ENCODE assay signal across 24 cellular contexts in the genomic region with DNA sequence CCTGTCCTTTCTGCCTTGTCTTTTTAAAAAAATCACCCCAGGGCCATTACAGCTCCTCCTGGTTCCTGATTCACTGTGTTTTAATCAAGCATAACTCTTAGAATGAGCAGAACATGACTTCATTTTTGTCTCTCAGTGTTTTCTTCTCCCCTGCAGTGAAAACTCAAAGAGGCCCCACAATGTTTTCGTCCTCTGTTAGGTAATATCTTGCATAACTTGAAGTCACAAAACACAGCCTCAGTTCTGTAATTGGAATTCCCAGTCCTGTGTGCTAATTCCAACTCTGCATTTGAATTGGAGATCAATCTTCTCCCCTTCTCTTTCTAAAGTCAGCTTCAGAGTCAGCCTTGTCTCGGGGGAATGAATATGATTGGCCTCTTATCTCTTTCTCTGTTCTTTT.
"Had no signal": no experiment of that assay in that cellular context is flagged by ENCODE, and none has a peak within 500 bp of the region (broad histone marks: within the 10 kb centered on the region; RNA-seq: fewer than 3 reads in every experiment).

No MANE protein-coding gene starts in this region.

- H3K9me3 ChIP-seq: body of pancreas, colonic mucosa, left lung, lower lobe of right lung, mucosa of descending colon, thoracic aorta, upper lobe of left lung, vagina had no signal

- ATAC-seq: activated naive CD4-positive, alpha-beta T cell treated with anti-CD3 and anti-CD28 coated beads, Interleukin-2, amount 50 U/mL, for 72 hours; activated T-cell treated with anti-CD3 and anti-CD28 coated beads, Interleukin-2, amount 50 U/mL, for 72 hours; foreskin keratinocyte; left lung; lower lobe of right lung; mucosa of descending colon; natural killer cell treated with Interleukin-12 subunit alpha and Interleukin-12 subunit beta and Interleukin-15 and Interleukin-18, amount 100 ng/mL, for 72 hours; right cardiac atrium; stimulated activated effector memory CD8-positive, alpha-beta T cell treated with anti-CD3 and anti-CD28 coated beads, Interleukin-12 subunit alpha, Interleukin-12 subunit beta, amount 100 ng/mL, for 72 hours had no signal

- H3K27me3 ChIP-seq: body of pancreas, colonic mucosa, foreskin keratinocyte, left lung, upper lobe of left lung, vagina had no signal

- H3K36me3 ChIP-seq: colonic mucosa, left lung, lower lobe of right lung, thoracic aorta, upper lobe of left lung, vagina had no signal

- DNase-seq: activated CD4-positive, alpha-beta T cell treated with anti-CD3 and anti-CD28 coated beads for 4 hours; activated CD4-positive, alpha-beta T cell treated with anti-CD3 and anti-CD28 coated beads, Interleukin-2, amount 50 U/mL, for 4 hours; activated naive CD4-positive, alpha-beta T cell; activated T-cell treated with anti-CD3 and anti-CD28 coated beads for 4 hours; activated T-cell treated with anti-CD3 and anti-CD28 coated beads, Interleukin-2, amount 50 U/mL, for 72 hours; anterior cingulate cortex; body of pancreas; colonic mucosa; effector CD8-positive, alpha-beta T cell; foreskin keratinocyte; left lung; lower lobe of right lung; mucosa of descending colon; posterior cingulate gyrus; right cardiac atrium; stimulated activated CD4-positive, alpha-beta T cell treated with anti-CD3 and anti-CD28 coated beads, Interleukin-4, amount 100 ng/mL, for 1 hour; T-helper 9 cell; upper lobe of left lung had no signal

- H3K4me3 ChIP-seq: body of pancreas, colonic mucosa, left lung, lower lobe of right lung, mucosa of descending colon, thoracic aorta, upper lobe of left lung, vagina had no signal

- H3K27ac ChIP-seq: body of pancreas, colonic mucosa, foreskin keratinocyte, left lung, lower lobe of right lung, thoracic aorta, upper lobe of left lung, vagina, VCaP had no signal

- H3K4me1 ChIP-seq: colonic mucosa, foreskin keratinocyte, left lung, lower lobe of right lung, upper lobe of left lung, vagina had no signal
